Comparison of ENCODE assay signal across 26 cellular contexts in the genomic region with DNA sequence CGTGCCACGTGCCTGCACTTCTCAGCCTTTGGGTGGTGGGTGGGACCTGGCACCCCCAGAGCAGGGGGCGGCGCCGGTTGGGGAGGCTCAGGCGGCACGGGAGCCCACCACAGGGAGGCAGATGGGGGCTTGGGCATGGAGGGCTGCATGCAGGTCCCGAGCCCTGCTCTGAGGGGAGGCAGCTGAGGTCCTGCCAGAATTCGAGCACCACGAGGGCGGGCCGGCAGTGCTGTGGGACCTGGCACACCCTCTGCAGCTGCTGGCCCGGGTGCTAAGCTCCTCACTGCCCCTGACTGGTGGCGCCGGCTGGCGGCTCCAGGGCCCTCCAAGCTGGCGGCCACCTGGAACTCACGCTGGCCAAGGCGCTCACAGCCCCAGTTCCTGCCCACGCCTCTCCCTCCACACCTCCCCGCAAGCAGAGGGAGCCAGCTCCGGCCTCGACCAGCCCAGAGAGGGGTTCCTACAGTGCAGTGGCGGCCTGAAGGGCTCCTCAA.
"Had no signal": no experiment of that assay in that cellular context is flagged by ENCODE, and none has a peak within 500 bp of the region (broad histone marks: within the 10 kb centered on the region; RNA-seq: fewer than 3 reads in every experiment).

No MANE protein-coding gene starts in this region.

- H3K9me3 ChIP-seq: lower lobe of right lung, pancreas, right lobe of liver, testis, thyroid gland, transverse colon, vagina had no signal

- H3K4me1 ChIP-seq: heart left ventricle, left ventricle myocardium inferior, lower lobe of right lung, neural progenitor cell, pancreas, psoas muscle, right lobe of liver, stomach, testis, thyroid gland, transverse colon, vagina had no signal

- H3K27me3 ChIP-seq: heart left ventricle, neural progenitor cell, pancreas, right lobe of liver, testis, thyroid gland, transverse colon, vagina had no signal

- H3K36me3 ChIP-seq: heart left ventricle, left ventricle myocardium inferior, lower lobe of right lung, neural progenitor cell, pancreas, right lobe of liver, stomach, thyroid gland, transverse colon, vagina had no signal

- H2AFZ ChIP-seq: neural progenitor cell had no signal

- H3K4me2 ChIP-seq: neural progenitor cell, smooth muscle cell had no signal

- H3K4me3 ChIP-seq: heart left ventricle, left ventricle myocardium inferior, lower lobe of right lung, neural progenitor cell, pancreas, psoas muscle, right lobe of liver, smooth muscle cell, stomach, thyroid gland, transverse colon, vagina had no signal

- H3K9ac ChIP-seq: neural progenitor cell had no signal

- H3K27ac ChIP-seq: heart left ventricle, left ventricle myocardium inferior, lower lobe of right lung, neural progenitor cell, pancreas, psoas muscle, right lobe of liver, stomach, testis, thyroid gland, transverse colon, vagina had no signal

- DNase-seq: heart left ventricle; hypothalamus; immature natural killer cell; left ventricle myocardium inferior; lower lobe of right lung; mammary epithelial cell; mesenchymal stem cell; naive B cell; natural killer cell; nephron progenitor cell; psoas muscle; stimulated activated CD4-positive, alpha-beta T cell treated with anti-CD3 and anti-CD28 coated beads, Interleukin-12 subunit alpha, Interleukin-12 subunit beta, amount 100 ng/mL, for 4 hours; stimulated activated CD4-positive, alpha-beta T cell treated with anti-CD3 and anti-CD28 coated beads, Interleukin-15, amount 100 ng/mL, for 24 hours; stimulated activated CD4-positive, alpha-beta T cell treated with anti-CD3 and anti-CD28 coated beads, Interleukin-2, amount 100 ng/mL, for 24 hours; stimulated activated CD4-positive, alpha-beta T cell treated with anti-CD3 and anti-CD28 coated beads, Interleukin-4, amount 100 ng/mL, for 1 hour; stimulated activated naive B cell treated with anti-CD40 and anti-IgM and Interleukin-4, amounts not matched to agents 10 μg/mL and 1 μg/mL and 100 μg/mL, for 72 hours; stimulated activated naive CD8-positive, alpha-beta T cell treated with anti-CD3 and anti-CD28 coated beads, Interleukin-15, Interleukin-2, amounts not matched to agents 100 U/mL and 50 U/mL, for 24 hours; stomach; thyroid gland; transverse colon had no signal

- ATAC-seq: natural killer cell; pancreas; psoas muscle; right lobe of liver; stimulated activated naive B cell treated with anti-CD40 and anti-IgM and Interleukin-4, amounts not matched to agents 10 μg/mL and 1 μg/mL and 100 μg/mL, for 72 hours; stimulated activated naive CD8-positive, alpha-beta T cell treated with anti-CD3 and anti-CD28 coated beads, Interleukin-15, Interleukin-2, amounts not matched to agents 100 U/mL and 50 U/mL, for 24 hours had no signal
